Comparison of ENCODE assay signal across 14 cellular contexts in the genomic region with DNA sequence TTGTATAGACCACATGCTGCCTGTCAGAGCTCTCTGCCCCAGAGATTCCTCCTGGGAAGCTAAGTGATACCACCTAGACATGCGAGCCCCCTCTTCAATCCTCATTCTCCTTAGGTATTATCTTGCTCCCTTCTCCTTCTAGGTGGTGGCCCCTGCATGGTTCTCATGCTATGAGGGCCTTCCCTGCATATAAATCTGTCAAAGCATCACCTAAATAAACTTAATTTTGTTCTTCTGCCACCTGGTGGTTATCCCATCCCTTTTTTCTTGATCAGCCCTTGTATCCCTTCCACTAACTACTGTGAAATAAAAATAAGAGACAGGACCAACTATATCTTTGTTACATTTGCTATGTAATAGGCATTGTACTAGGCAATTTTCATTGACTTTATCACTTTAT.
DNase-seq lines count a peak whose midpoint lies in the region; ATAC-seq and TF ChIP-seq lines count a peak whose summit lies in the region.
"Had no signal": no experiment of that assay in that cellular context is flagged by ENCODE, and none has a peak within 500 bp of the region (broad histone marks: within the 10 kb centered on the region; RNA-seq: fewer than 3 reads in every experiment).

No MANE protein-coding gene starts in this region.

- H3F3A ChIP-seq in OCI-LY1 (ENCODE audit: insufficient read depth, low read length): no peaks in the 10 kb centered on the region

- H3K27me3 ChIP-seq in breast epithelium: no peaks in the 10 kb centered on the region
- no peaks in the 10 kb centered on the region for H3K27me3 ChIP-seq in OCI-LY1 (ENCODE audit: insufficient read depth, low read length)
- H3K27me3 ChIP-seq: BLaER1, suprapubic skin had no signal

- ATAC-seq in HG02884 (IDR thresholded peaks at IDR 0.05; ENCODE audit: unreplicated experiment): no peak
- no peak for ATAC-seq in HG03378 (IDR thresholded peaks at IDR 0.05; ENCODE audit: unreplicated experiment)
- ATAC-seq: right cardiac atrium had no signal

- no peaks in the 10 kb centered on the region for H4K20me1 ChIP-seq in OCI-LY1 (ENCODE audit: insufficient read depth, low read length)
- H4K20me1 ChIP-seq: BLaER1 had no signal

- H3K9me2 ChIP-seq in OCI-LY1 (ENCODE audit: low read depth, low read length): no peaks in the 10 kb centered on the region

- H3K4me3 ChIP-seq in breast epithelium: no peak overlapping the region
- H3K4me3 ChIP-seq in OCI-LY1 (ENCODE audit: low read depth, low read length, poor library complexity, severe bottlenecking): no peak overlapping the region
- H3K4me3 ChIP-seq: BLaER1, suprapubic skin had no signal

- H3K27me3 Mint-ChIP-seq in MCF 10A (ENCODE audit: insufficient read depth, unreplicated experiment) (peaks cover 72% of the 10 kb centered on the region), chondrocyte (ENCODE audit: low read depth) (peaks cover 2% of the 10 kb centered on the region)

- H3K36me3 Mint-ChIP-seq in MCF 10A (ENCODE audit: insufficient read depth, unreplicated experiment): no peaks in the 10 kb centered on the region
- H3K36me3 Mint-ChIP-seq in chondrocyte (ENCODE audit: low read depth): no peaks in the 10 kb centered on the region

- H2AFZ ChIP-seq in OCI-LY1 (ENCODE audit: low read length): no peak overlapping the region

- H3K9me3 ChIP-seq in breast epithelium (no peaks in the 10 kb centered on the region), OCI-LY1 (ENCODE audit: low read length) (no peaks in the 10 kb centered on the region)
- H3K9me3 ChIP-seq: BLaER1, suprapubic skin had no signal

- TF ChIP-seq POLR2A in breast epithelium (IDR thresholded peaks at IDR 0.05): no peak

- no peak overlapping the region for H3K9ac ChIP-seq in OCI-LY1 (ENCODE audit: low read length)
- H3K9ac ChIP-seq: BLaER1 had no signal

- no peaks in the 10 kb centered on the region for H3K36me3 ChIP-seq in breast epithelium
- H3K36me3 ChIP-seq in OCI-LY1 (ENCODE audit: insufficient read depth, low read length): no peaks in the 10 kb centered on the region
- H3K36me3 ChIP-seq: BLaER1, suprapubic skin had no signal

- no peak overlapping the region for H3K4me2 ChIP-seq in OCI-LY1 (ENCODE audit: low read length)
- H3K4me2 ChIP-seq: BLaER1 had no signal

- no peak overlapping the region for H3K4me3 Mint-ChIP-seq in MCF 10A (ENCODE audit: unreplicated experiment)
- H3K4me3 Mint-ChIP-seq in chondrocyte (ENCODE audit: unreplicated experiment): no peak overlapping the region

- DNase-seq in MCF 10A (ENCODE audit: unreplicated experiment) (peak; percentile 25), breast epithelium (ENCODE audit: low spot score in 2 of 2) (no peak), chondrocyte (ENCODE audit: low spot score) (no peak), posterior vena cava (ENCODE audit: low spot score) (no peak), COLO668 (lab: John Stamatoyannopoulos, UW; ENCODE audit: unreplicated experiment) (no peak)
- DNase-seq: HCEC 1CT, IMR-90, right cardiac atrium, T1000 had no signal

- POLR2A ChIA-PET in MCF 10A (lab: Yijun Ruan, JAX): no interaction called here

- intact Hi-C loops in MCF 10A (cut with micrococcal nuclease) (loop anchor here (1.0 to 2.0 kb wide), 3 partner anchors 166 to 867 kb away; no protein-coding TSS in a partner anchor), breast epithelium (cut with DNase I; ENCODE audit: low total_unique reads) (no loop called here), posterior vena cava (cut with DNase I) (no loop called here)

- H3K9me3 Mint-ChIP-seq in MCF 10A (ENCODE audit: unreplicated experiment): no peaks in the 10 kb centered on the region
- no peaks in the 10 kb centered on the region for H3K9me3 Mint-ChIP-seq in chondrocyte (ENCODE audit: low read depth)

- no peak overlapping the region for H3K27ac ChIP-seq in breast epithelium
- H3K27ac ChIP-seq in OCI-LY1 (ENCODE audit: low read depth, low read length, poor library complexity, severe bottlenecking): no peak overlapping the region
- H3K27ac ChIP-seq: BLaER1, suprapubic skin had no signal

- H3K4me1 ChIP-seq in breast epithelium: no peaks in the 10 kb centered on the region
- no peaks in the 10 kb centered on the region for H3K4me1 ChIP-seq in OCI-LY1 (ENCODE audit: insufficient read depth, low read length, severe bottlenecking)
- H3K4me1 ChIP-seq: BLaER1, suprapubic skin had no signal

- CTCF ChIA-PET in MCF 10A (lab: Yijun Ruan, JAX): interaction anchor here (0.6 to 1.2 kb wide), 9 partner anchors 9 to 909 kb away, joined by 3 to 4 read pairs (median 3); no protein-coding TSS in a partner anchor

- H3K27ac Mint-ChIP-seq in MCF 10A (ENCODE audit: low read depth, unreplicated experiment): no peak overlapping the region
- no peak overlapping the region for H3K27ac Mint-ChIP-seq in chondrocyte (ENCODE audit: unreplicated experiment)

- H3K79me2 ChIP-seq in OCI-LY1 (ENCODE audit: insufficient read depth, low read length): no peaks in the 10 kb centered on the region

- TF ChIP-seq CTCF in MCF 10A (IDR thresholded peaks at IDR 0.05; ENCODE audit: unreplicated experiment) (peak; percentile 12), breast epithelium (IDR thresholded peaks at IDR 0.05) (no peak), OCI-LY1 (IDR thresholded peaks at IDR 0.05; ENCODE audit: low read length) (peak; percentile 54), chondrocyte (IDR thresholded peaks at IDR 0.05) (peak; percentile 45)

- H3K4me1 Mint-ChIP-seq in MCF 10A (ENCODE audit: insufficient read depth, unreplicated experiment) (no peaks in the 10 kb centered on the region), chondrocyte (ENCODE audit: low read depth) (no peaks in the 10 kb centered on the region)

- no TSS peak for BruUV-seq in MCF 10A (replicated peaks; lab: Mats Ljungman, UMichigan)

Comparison
In these comparisons a context has a peak if more than half of its experiments do, and no peak if none do; other contexts are left out.
1. CTCF ChIP-seq: peak in MCF 10A (single experiment), OCI-LY1 (single experiment) and chondrocyte (single experiment); none in breast epithelium (0 of 3).